ENCODE assay signal across 1 cellular context in the genomic region with DNA sequence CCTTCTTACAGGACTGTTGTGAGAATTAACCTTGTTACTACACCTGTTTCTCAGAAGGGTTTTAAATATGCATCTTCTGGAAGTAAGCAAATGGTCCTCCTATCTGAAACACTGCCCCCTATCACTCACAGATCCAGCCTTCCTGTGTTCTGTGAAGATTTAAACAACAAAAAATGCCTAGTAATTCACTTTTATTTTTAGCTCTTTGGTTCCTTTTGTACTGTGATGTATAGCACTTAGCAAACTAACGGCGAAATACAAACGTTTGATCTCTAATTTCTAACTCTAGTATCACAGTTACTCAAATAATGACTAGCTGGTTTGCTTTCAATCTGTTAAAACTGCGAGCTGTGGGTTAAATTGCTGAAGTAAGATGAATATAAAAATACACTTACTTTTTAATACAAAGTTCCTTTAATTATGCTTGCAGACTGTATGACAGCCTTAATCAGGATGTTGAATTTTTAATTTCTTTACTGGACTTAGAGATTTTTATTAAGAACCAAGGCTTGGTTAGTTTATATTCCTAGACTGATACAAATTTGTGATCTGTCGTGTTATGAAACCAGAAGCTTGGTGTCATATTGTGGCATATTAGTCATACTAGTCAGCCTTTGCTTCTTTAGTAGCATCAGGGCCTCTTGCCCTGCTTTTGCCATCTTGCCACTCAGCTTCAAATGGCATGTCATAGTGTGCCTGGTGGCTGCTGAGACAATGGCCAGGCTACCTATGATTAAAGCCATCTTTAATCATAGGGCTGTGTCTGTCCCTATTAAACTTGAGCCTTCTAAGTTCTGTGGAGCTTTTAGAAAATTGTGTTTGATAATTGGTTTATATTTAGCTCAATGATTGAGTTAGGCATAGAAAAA.
TF ChIP-seq lines count a peak whose summit lies in the region.

No MANE protein-coding gene starts in this region.

TF ChIP-seq in K562, 482 proteins besides CTCF, POLR2A, EP300 and RAD21 (continued from another document):
- TF ChIP-seq ZBTB40 (IDR thresholded peaks at IDR 0.05) (no peak), ZBTB40 (CRISPR knock-in tag; IDR thresholded peaks at IDR 0.05) (no peak), MEF2A (IDR thresholded peaks at IDR 0.05; ENCODE audit: control insufficient read depth, low read depth, low read length) (0 out of 2 replicates have a peak, but pooled peaks have one; percentile 15), PKNOX1 (IDR thresholded peaks at IDR 0.05) (0 out of 2 replicates have a peak, but pooled peaks have one; percentile 7), ZNF551 (CRISPR knock-in tag; IDR thresholded peaks at IDR 0.05) (no peak), EZH2 (IDR thresholded peaks at IDR 0.05; ENCODE audit: borderline replicate concordance, low read depth, low read length) (no peak), EWSR1 (IDR thresholded peaks at IDR 0.05; ENCODE audit: borderline replicate concordance, low read depth, partially characterized antibody) (no peak), NFRKB (IDR thresholded peaks at IDR 0.05; ENCODE audit: low read depth) (no peak), CCNT2 (IDR thresholded peaks at IDR 0.05; ENCODE audit: borderline replicate concordance, extremely low read depth, insufficient read length, low read depth, low read length) (peak; percentile 8)
- TF ChIP-seq, protein P1, sequence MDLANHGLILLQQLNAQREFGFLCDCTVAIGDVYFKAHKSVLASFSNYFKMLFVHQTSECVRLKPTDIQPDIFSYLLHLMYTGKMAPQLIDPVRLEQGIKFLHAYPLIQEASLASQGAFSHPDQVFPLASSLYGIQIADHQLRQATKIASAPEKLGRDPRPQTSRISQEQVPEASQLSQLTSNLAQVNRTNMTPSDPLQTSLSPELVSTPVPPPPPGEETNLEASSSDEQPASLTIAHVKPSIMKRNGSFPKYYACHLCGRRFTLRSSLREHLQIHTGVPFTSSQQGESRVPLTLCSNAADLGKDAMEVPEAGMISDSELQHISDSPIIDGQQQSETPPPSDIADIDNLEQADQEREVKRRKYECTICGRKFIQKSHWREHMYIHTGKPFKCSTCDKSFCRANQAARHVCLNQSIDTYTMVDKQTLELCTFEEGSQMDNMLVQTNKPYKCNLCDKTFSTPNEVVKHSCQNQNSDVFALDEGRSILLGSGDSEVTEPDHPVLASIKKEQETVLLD (IDR thresholded peaks at IDR 0.05), result no peak
